In genomic region chr4:164716901-164717300, GRCh38 we compare ENCODE assay signal across 13 cellular contexts. TPM values are rescaled to one million over a fixed set of nuclear protein-coding genes. Genes with fewer than 3 reads are reported as not detected.
DNase-seq lines count a peak whose midpoint lies in the region; ATAC-seq and TF ChIP-seq lines count a peak whose summit lies in the region.
"Had no signal": no experiment of that assay in that cellular context is flagged by ENCODE, and none has a peak within 500 bp of the region (broad histone marks: within the 10 kb centered on the region; RNA-seq: fewer than 3 reads in every experiment).

No MANE protein-coding gene starts in this region.

- ATAC-seq in foreskin keratinocyte (no peak), aorta (ENCODE audit: low FRiP score) (peak; percentile 40), GM19328 (IDR thresholded peaks at IDR 0.05; ENCODE audit: unreplicated experiment) (no peak)

- no peaks in the 10 kb centered on the region for H3K36me3 Mint-ChIP-seq in MCF 10A (ENCODE audit: insufficient read depth, unreplicated experiment)

- H3K4me3 ChIP-seq in breast epithelium (no peak overlapping the region), MM.1S (ENCODE audit: low read length) (no peak overlapping the region), aorta (ENCODE audit: low read length in 2 of 2) (no peak overlapping the region)
- H3K4me3 ChIP-seq: SK-N-MC had no signal

- H3K27ac Mint-ChIP-seq in MCF 10A (ENCODE audit: low read depth, unreplicated experiment) = no peak overlapping the region
- H3K27ac Mint-ChIP-seq: activated T-cell treated with anti-CD3 and anti-CD28 coated beads, Interleukin-2, amount 50 U/mL, for 24 hours had no signal

- no peaks in the 10 kb centered on the region for H3K79me2 ChIP-seq in MM.1S (ENCODE audit: low read length)

- WGBS in aorta, 2 donors = 80 to 81% methylated on average over 3 of the region's 3 CpGs

- H3F3A ChIP-seq in MM.1S (ENCODE audit: insufficient read depth, low read length) = no peaks in the 10 kb centered on the region

- no TSS peak for BruUV-seq in MCF 10A (replicated peaks; lab: Mats Ljungman, UMichigan)

- no peak for TF ChIP-seq POLR2A in breast epithelium (IDR thresholded peaks at IDR 0.05)

- no peaks in the 10 kb centered on the region for H3K4me1 ChIP-seq in breast epithelium
- no peaks in the 10 kb centered on the region for H3K4me1 ChIP-seq in MM.1S (ENCODE audit: low read length)
- no peaks in the 10 kb centered on the region for H3K4me1 ChIP-seq in foreskin keratinocyte
- H3K4me1 ChIP-seq in aorta (ENCODE audit: control insufficient read depth in 1 of 2, insufficient read depth in 2 of 2, low read length in 2 of 2) = no peaks in the 10 kb centered on the region

- H3K27ac ChIP-seq in breast epithelium (no peak overlapping the region), MM.1S (ENCODE audit: low read length) (no peak overlapping the region), foreskin keratinocyte (no peak overlapping the region), aorta (ENCODE audit: low read depth in 1 of 2, low read length in 2 of 2) (no peak overlapping the region)
- H3K27ac ChIP-seq: SK-N-MC had no signal

- peaks cover 0 to 7% of the 10 kb centered on the region in 2 donors for H3K27me3 ChIP-seq in breast epithelium
- no peaks in the 10 kb centered on the region for H3K27me3 ChIP-seq in MM.1S (replicated peaks; ENCODE audit: insufficient read depth, low read length)
- H3K27me3 ChIP-seq in foreskin keratinocyte = no peaks in the 10 kb centered on the region
- H3K27me3 ChIP-seq in aorta (ENCODE audit: control insufficient read depth in 1 of 2, insufficient read depth in 2 of 2, low read length in 1 of 2) = no peaks in the 10 kb centered on the region

- peaks cover 0 to 8% of the 10 kb centered on the region in 2 donors for H3K9me3 ChIP-seq in breast epithelium
- no peaks in the 10 kb centered on the region for H3K9me3 ChIP-seq in MM.1S (replicated peaks; ENCODE audit: insufficient read depth, low read length)
- H3K9me3 ChIP-seq in aorta (ENCODE audit: control insufficient read depth, low read length) = no peaks in the 10 kb centered on the region

- peak; percentile 17 for TF ChIP-seq CTCF in MCF 10A (IDR thresholded peaks at IDR 0.05; ENCODE audit: unreplicated experiment)
- no peak for TF ChIP-seq CTCF in breast epithelium (IDR thresholded peaks at IDR 0.05)
- TF ChIP-seq CTCF in MM.1S (IDR thresholded peaks at IDR 0.05; ENCODE audit: low read length) = peak; percentile 24
- peak; percentile 23 for TF ChIP-seq CTCF in foreskin keratinocyte (conservative IDR thresholded peaks at IDR 0.05)

- H3K36me3 ChIP-seq in breast epithelium (no peaks in the 10 kb centered on the region), MM.1S (replicated peaks; ENCODE audit: insufficient read depth, low read length) (no peaks in the 10 kb centered on the region), aorta (ENCODE audit: control insufficient read depth in 1 of 2, insufficient read depth in 2 of 2, low read length in 1 of 2) (no peaks in the 10 kb centered on the region)

- H3K9ac ChIP-seq in MM.1S (ENCODE audit: low read length) = no peak overlapping the region

- intact Hi-C loops in MCF 10A (cut with micrococcal nuclease) = no loop called here
- intact Hi-C loops in breast epithelium (cut with DNase I; ENCODE audit: low total_unique reads) = no loop called here
- intact Hi-C loops in aorta (cut with DNase I) = no loop called here

- no peaks in the 10 kb centered on the region for H3K27me3 Mint-ChIP-seq in MCF 10A (ENCODE audit: insufficient read depth, unreplicated experiment)

- no peaks in the 10 kb centered on the region for H3K9me2 ChIP-seq in MM.1S (replicated peaks; ENCODE audit: insufficient read depth, low read length)

- POLR2A ChIA-PET in MCF 10A (lab: Yijun Ruan, JAX) = no interaction called here

- H3K4me1 Mint-ChIP-seq in MCF 10A (ENCODE audit: insufficient read depth, unreplicated experiment) = no peaks in the 10 kb centered on the region

- no peaks in the 10 kb centered on the region for H3K9me3 Mint-ChIP-seq in MCF 10A (ENCODE audit: unreplicated experiment)
- H3K9me3 Mint-ChIP-seq: activated T-cell treated with anti-CD3 and anti-CD28 coated beads, Interleukin-2, amount 50 U/mL, for 24 hours had no signal

- DNase-seq in MCF 10A (ENCODE audit: unreplicated experiment) (peak; percentile 26), breast epithelium (ENCODE audit: low spot score in 2 of 2) (no peak), MM.1S (no peak), foreskin keratinocyte (no peak), aorta (no peak), DMS79 (lab: John Stamatoyannopoulos, UW) (no peak), GDM1 (lab: John Stamatoyannopoulos, UW) (no peak)
- DNase-seq: activated T-cell treated with anti-CD3 and anti-CD28 coated beads, Interleukin-2, amount 50 U/mL, for 24 hours; stimulated activated CD4-positive, alpha-beta T cell treated with anti-CD3 and anti-CD28 coated beads, Interleukin-4, amount 100 ng/mL, for 4 hours had no signal

- no peak overlapping the region for H3K4me2 ChIP-seq in MM.1S (ENCODE audit: low read depth, low read length)

- H4K20me1 ChIP-seq in MM.1S (ENCODE audit: insufficient read depth, low read length) = no peaks in the 10 kb centered on the region

- CTCF ChIA-PET in MCF 10A (lab: Yijun Ruan, JAX) = interaction anchor here (0.6 to 2.5 kb wide), 3 partner anchors 15 to 147 kb away, joined by 3 to 13 read pairs (median 4); no protein-coding TSS in a partner anchor

- H2AFZ ChIP-seq in MM.1S (ENCODE audit: low read length) = no peak overlapping the region

- H3K4me3 Mint-ChIP-seq in MCF 10A (ENCODE audit: unreplicated experiment) = no peak overlapping the region
- H3K4me3 Mint-ChIP-seq: activated T-cell treated with anti-CD3 and anti-CD28 coated beads, Interleukin-2, amount 50 U/mL, for 24 hours had no signal

RNA-seq across cellular contexts. Expression of gene SMIM31, which starts 37.0 kb away (rescaled TPM):
- not detected in 2 replicates for total RNA-seq in MCF 10A (2022)
- under 1 TPM in 2 of 3 donors, not detected in 1; 0.44 to 0.66 TPM for total RNA-seq in breast epithelium
- not detected in 2 replicates for total RNA-seq in foreskin keratinocyte
- polyA plus RNA-seq in foreskin keratinocyte = not detected in 2 replicates
- total RNA-seq in aorta = not detected
- 1 to 10 TPM in 1 of 2 donors, not detected in 1; 5.5 TPM for polyA plus RNA-seq in aorta
- total RNA-seq: HT1080 had no signal
- polyA plus RNA-seq: BJ had no signal

Comparison
In these comparisons a context has a peak if more than half of its experiments do, and no peak if none do; other contexts are left out.
1. CTCF ChIP-seq: peak in MCF 10A (single experiment), MM.1S (single experiment) and foreskin keratinocyte (single experiment); none in breast epithelium (0 of 3).